8 cellular contexts compared by ENCODE assay signal in genomic region chr6:89082439-89082838, GRCh38. TPM values are rescaled to one million over a fixed set of nuclear protein-coding genes. Genes with fewer than 3 reads are reported as not detected.
DNase-seq lines count a peak whose midpoint lies in the region; ATAC-seq, FAIRE-seq and TF ChIP-seq lines count a peak whose summit lies in the region.

No MANE protein-coding gene starts in this region.

- peak; percentile 59 for FAIRE-seq in GM12878 (lab: Jason Lieb, UNC)

- H3K9me3 ChIP-seq in CD4-positive, alpha-beta memory T cell (ENCODE audit: control insufficient read depth in 1 of 2, low read length in 2 of 2) = no peaks in the 10 kb centered on the region
- H3K9me3 ChIP-seq in HUES64 (ENCODE audit: insufficient read depth, low read depth, low read length) = no peaks in the 10 kb centered on the region
- no peaks in the 10 kb centered on the region for H3K9me3 ChIP-seq in GM12878 (replicated peaks; ENCODE audit: control insufficient read depth, insufficient read depth, low read length)
- no peaks in the 10 kb centered on the region for H3K9me3 ChIP-seq in right lobe of liver
- H3K9me3 ChIP-seq in thymus (ENCODE audit: control insufficient read depth) = no peaks in the 10 kb centered on the region

- H3K4me2 ChIP-seq in GM12878 (ENCODE audit: control insufficient read depth, insufficient read depth) = peak overlapping the region; percentile 56

- no peaks in the 10 kb centered on the region for H3K27me3 ChIP-seq in CD4-positive, alpha-beta memory T cell (ENCODE audit: insufficient read depth, low read length)
- H3K27me3 ChIP-seq in HUES64 (ENCODE audit: insufficient read depth, low read length) (no peaks in the 10 kb centered on the region), GM12878 (replicated peaks in 1 of 2; ENCODE audit: control insufficient read depth in 2 of 2, insufficient read depth in 2 of 2, low read length in 1 of 2) (no peaks in the 10 kb centered on the region), right lobe of liver (no peaks in the 10 kb centered on the region), thymus (ENCODE audit: control insufficient read depth, insufficient read depth) (no peaks in the 10 kb centered on the region)

- no peak for TF ChIP-seq EP300 in GM12878 (IDR thresholded peaks at IDR 0.05; ENCODE audit: borderline replicate concordance in 1 of 2, control insufficient read depth in 1 of 2, low read depth in 2 of 2, low read length in 2 of 2)

- SMC1A ChIA-PET in GM12878 (lab: Charles Lee; ENCODE audit: uncharacterized antibody, unreplicated experiment) = interaction anchor here (0.6 to 3.8 kb wide), 15 partner anchors 10 to 495 kb away, joined by 3 to 21 read pairs (median 3); partner anchors contain the start of gene PM20D2

- peaks cover 0 to 3% of the 10 kb centered on the region in 2 donors for H3K27me3 Mint-ChIP-seq in CD4-positive, alpha-beta memory T cell

- CTCF ChIA-PET in CD4-positive, alpha-beta memory T cell (lab: Charles Lee; ENCODE audit: partially characterized antibody) = interaction anchor here (1.1 to 1.3 kb wide), 3 partner anchors 35 to 119 kb away, joined by 3 to 5 read pairs (median 3); partner anchors contain the start of gene RNGTT
- CTCF ChIA-PET in GM12878 (lab: Yijun Ruan, JAX) = interaction anchor here (1.2 to 1.4 kb wide), 2 partner anchors 17 to 66 kb away, joined by 3 to 6 read pairs; no protein-coding TSS in a partner anchor

- RAD21 ChIA-PET in GM12878 (lab: Charles Lee; ENCODE audit: unreplicated experiment) = interaction anchor here (1.1 to 1.6 kb wide), 2 partner anchors 63 to 65 kb away, joined by 4 to 6 read pairs; partner anchors contain the start of gene PM20D2

- in situ Hi-C loops in GM12878 (cut with MboI) = no loop called here

- TF ChIP-seq POLR2A in GM12878 (IDR thresholded peaks at IDR 0.05; ENCODE audit: low read depth, low read length) (no peak), right lobe of liver (IDR thresholded peaks at IDR 0.05) (no peak)

- peaks cover 3% of the 10 kb centered on the region; the same call in 1 of the 2 replicates for H4K20me1 ChIP-seq in GM12878 (ENCODE audit: control insufficient read depth, insufficient read depth)

- no peak for TF ChIP-seq RAD21 in GM12878 (IDR thresholded peaks at IDR 0.05; ENCODE audit: insufficient read depth, low read depth, low read length)

- peaks cover 0 to 6% (median 0%) of the 10 kb centered on the region in 8 donors for H3K9me3 Mint-ChIP-seq in CD4-positive, alpha-beta memory T cell

- H3K36me3 Mint-ChIP-seq in CD4-positive, alpha-beta memory T cell = peaks cover 35 to 62% of the 10 kb centered on the region in 2 donors

- peak overlapping the region; percentile 86 to 99 (median 94) for H3K4me3 Mint-ChIP-seq in CD4-positive, alpha-beta memory T cell

- H3K4me3 ChIP-seq in CD4-positive, alpha-beta memory T cell (ENCODE audit: low read length in 2 of 2) = peak overlapping the region; percentile 92 to 100
- H3K4me3 ChIP-seq in HUES64 (ENCODE audit: low read length) = peak overlapping the region; percentile 85
- peak overlapping the region; percentile 92 for H3K4me3 ChIP-seq in GM12878
- H3K4me3 ChIP-seq in right lobe of liver = peak overlapping the region; percentile 77 to 81 (median 79)
- H3K4me3 ChIP-seq in thymus (ENCODE audit: low read length) = peak overlapping the region; percentile 100

- H3K36me3 ChIP-seq in CD4-positive, alpha-beta memory T cell (ENCODE audit: insufficient read depth, low read length) = peaks cover 24% of the 10 kb centered on the region
- peaks cover 19% of the 10 kb centered on the region for H3K36me3 ChIP-seq in HUES64 (ENCODE audit: insufficient read depth, low read length)
- H3K36me3 ChIP-seq in GM12878 (ENCODE audit: control insufficient read depth in 2 of 2, insufficient read depth in 2 of 2, low read length in 1 of 2) = peaks cover 3 to 16% of the 10 kb centered on the region in 2 experiments
- H3K36me3 ChIP-seq in right lobe of liver = peaks cover 5 to 26% (median 13%) of the 10 kb centered on the region in 4 donors
- H3K36me3 ChIP-seq in thymus (ENCODE audit: control insufficient read depth, insufficient read depth) = peaks cover 22% of the 10 kb centered on the region

- POLR2A ChIA-PET in CD4-positive, alpha-beta memory T cell (lab: Charles Lee; ENCODE audit: partially characterized antibody) = interaction anchor here (1.3 to 9.7 kb wide), 7 partner anchors 10 to 270 kb away, joined by 4 to 157 read pairs (median 37); partner anchors contain the start of genes PM20D2, RNGTT and UBE2J1
- POLR2A ChIA-PET in GM12878 (lab: Charles Lee) = interaction anchor here (0.6 to 4.9 kb wide), 6 partner anchors 63 to 528 kb away, joined by 3 to 71 read pairs (median 5); partner anchors contain the start of genes PM20D2 and UBE2J1

- intact Hi-C loops in CD4-positive, alpha-beta memory T cell (cut with micrococcal nuclease) = loop anchor here (5.0 to 10.0 kb wide), 4 partner anchors 350 to 1928 kb away; partner anchors contain the start of genes ANKRD6, BACH2 and ZNF292
- intact Hi-C loops in GM12878 (cut with micrococcal nuclease; ENCODE audit: unreplicated experiment) = no loop called here
- intact Hi-C loops in right lobe of liver (cut with DNase I) = no loop called here

- peaks cover 46% of the 10 kb centered on the region for H3K79me2 ChIP-seq in GM12878 (ENCODE audit: control insufficient read depth, insufficient read depth, low read length)

- peaks cover 49% of the 10 kb centered on the region for H3K4me1 ChIP-seq in CD4-positive, alpha-beta memory T cell (ENCODE audit: insufficient read depth, low read length)
- peaks cover 40% of the 10 kb centered on the region for H3K4me1 ChIP-seq in HUES64 (ENCODE audit: insufficient read depth, low read length)
- no peaks in the 10 kb centered on the region for H3K4me1 ChIP-seq in GM12878 (ENCODE audit: control insufficient read depth, insufficient read depth, low read length)
- peaks cover 0 to 16% (median 0%) of the 10 kb centered on the region in 4 donors for H3K4me1 ChIP-seq in right lobe of liver
- peaks cover 12% of the 10 kb centered on the region for H3K4me1 ChIP-seq in thymus (ENCODE audit: control insufficient read depth, insufficient read depth, low read length)

- peak in 4 of 5 donors; percentile 15 to 37 (median 23) for DNase-seq in CD4-positive, alpha-beta memory T cell
- DNase-seq in GM12878 (ENCODE audit: low read depth, low spot score) (no peak), right lobe of liver (no peak), NCI-H2171 treated with DMSO at 0.1 percent for 48 hours (lab: John Stamatoyannopoulos, UW) (no peak), mesenteric fat pad (ENCODE audit: low spot score) (no peak)

- 12% methylated on average over 10 of the region's 11 CpGs for WGBS in HUES64
- under 1% methylated on average over 11 of the region's 11 CpGs for WGBS in GM12878 (ENCODE audit: insufficient coverage, insufficient replicate concordance, low lambda C conversion rate, missing lambda C conversion rate)
- WGBS in right lobe of liver (ENCODE audit: insufficient coverage, low coverage, low lambda C conversion rate, missing lambda C conversion rate) = 0% methylated on average over 11 of the region's 11 CpGs
- WGBS in thymus = 4% methylated on average over 11 of the region's 11 CpGs

- BruUV-seq in GM12878 (replicated peaks; lab: Mats Ljungman, UMichigan) = no TSS peak

- H3K27ac Mint-ChIP-seq in CD4-positive, alpha-beta memory T cell = peak overlapping the region; percentile 91 to 100 (median 96)

- H3K9ac ChIP-seq in HUES64 (ENCODE audit: low read depth, low read length) (peak overlapping the region; percentile 87), GM12878 (ENCODE audit: control insufficient read depth, insufficient read depth, low read length) (peak overlapping the region; percentile 98)

- TF ChIP-seq CTCF in GM12878 (IDR thresholded peaks at IDR 0.05 in 2 of 3, conservative IDR thresholded peaks at IDR 0.05 in 1 of 3; ENCODE audit: control insufficient read depth in 2 of 3, extremely low read depth in 1 of 3, insufficient read depth in 1 of 3, low read depth in 3 of 3, low read length in 3 of 3) (no peak), right lobe of liver (IDR thresholded peaks at IDR 0.05) (no peak)

- H3K27ac ChIP-seq in CD4-positive, alpha-beta memory T cell (ENCODE audit: low read depth, low read length) = peak overlapping the region; percentile 99
- H3K27ac ChIP-seq in HUES64 (ENCODE audit: low read depth, low read length) = no peak overlapping the region
- H3K27ac ChIP-seq in GM12878 (ENCODE audit: control insufficient read depth, insufficient read depth) = peak overlapping the region; percentile 96
- peak overlapping the region; percentile 100 for H3K27ac ChIP-seq in right lobe of liver
- H3K27ac ChIP-seq in thymus (ENCODE audit: low read depth) = peak overlapping the region; percentile 78

- ATAC-seq in GM12878 = no peak
- no peak for ATAC-seq in right lobe of liver
- no peak for ATAC-seq in HG03378 (IDR thresholded peaks at IDR 0.05; ENCODE audit: unreplicated experiment)

- peaks cover 33 to 80% (median 46%) of the 10 kb centered on the region in 4 donors for H3K4me1 Mint-ChIP-seq in CD4-positive, alpha-beta memory T cell

- no peak overlapping the region for H2AFZ ChIP-seq in GM12878 (ENCODE audit: control insufficient read depth, low read depth, low read length)

RNA-seq across cellular contexts. Expression of gene PNRC1, which starts 1.9 kb away (rescaled TPM):
- 100 to 1,000 TPM; 622 to 667 TPM for total RNA-seq in CD4-positive, alpha-beta memory T cell
- polyA plus RNA-seq in CD4-positive, alpha-beta memory T cell = 100 to 1,000 TPM; 390 to 516 TPM
- polyA plus RNA-seq in HUES64 (2013, experiment 1 of 2) = 20.1 TPM
- polyA plus RNA-seq in HUES64 (2013, experiment 2 of 2) = 30.3 TPM
- 127 and 141 TPM in 2 replicates for total RNA-seq in GM12878 (2013; cell fraction: nucleolus; rRNA removed)
- total RNA-seq in GM12878 (2014; rRNA removed) = 32.0 and 33.1 TPM in 2 replicates
- total RNA-seq in GM12878 (2014; rRNA removed; fragmentation: Illumina TruSeq; extraction: Trizol) = 42.9 and 43.3 TPM in 2 replicates
- total RNA-seq in GM12878 (2021) = 66.0 and 70.8 TPM in 2 replicates
- 21.7 TPM for polyA plus RNA-seq in GM12878 (2011; ENCODE audit: low read depth)
- 34.3 and 50.5 TPM in 2 replicates for polyA plus RNA-seq in GM12878 (2011; rRNA removed)
- 11.3 and 16.3 TPM in 2 replicates for polyA plus RNA-seq in GM12878 (2011; cell fraction: cytosol; rRNA removed)
- polyA plus RNA-seq in GM12878 (2011; cell fraction: nucleus; rRNA removed) = 40.5 and 44.6 TPM in 2 replicates
- 67.7 and 97.5 TPM in 2 replicates for polyA plus RNA-seq in GM12878 (2012)
- 30.4 and 40.7 TPM in 2 replicates for polyA plus RNA-seq in GM12878 (2014; fragmentation: Illumina TruSeq; extraction: Trizol)
- polyA plus RNA-seq in GM12878 (2014; fragmentation: Nextera tagmentation; extraction: Ambion mirVana) = 1 to 10 TPM; 7.6 to 9.5 TPM
- polyA plus RNA-seq in GM12878 (2014; rRNA removed) = 14.7 and 15.7 TPM in 2 replicates
- polyA plus RNA-seq in GM12878 (2016; fragmentation: Nextera tagmentation; extraction: Ambion mirVana) = 10 to 100 TPM; 46.7 to 47.5 TPM
- polyA minus RNA-seq in GM12878 (2011; rRNA and poly(A)+ RNA removed) = 27.1 and 33.6 TPM in 2 replicates
- polyA minus RNA-seq in GM12878 (2011; cell fraction: cytosol; rRNA and poly(A)+ RNA removed) = 37.6 and 44.5 TPM in 2 replicates
- polyA minus RNA-seq in GM12878 (2011; cell fraction: nucleus; rRNA and poly(A)+ RNA removed) = 39.5 and 55.2 TPM in 2 replicates
- total RNA-seq in right lobe of liver = 100 to 1,000 TPM in 3 of 6 experiments, 10 to 100 TPM in 3; 55.4 to 182 (median 105) TPM
- polyA plus RNA-seq in thymus = 230 TPM
- 265 TPM for total RNA-seq in mesenteric fat pad

RNA-seq across cellular contexts. Expression of gene SRSF12, which starts 35.4 kb away (rescaled TPM):
- total RNA-seq in CD4-positive, alpha-beta memory T cell = not detected
- under 1 TPM; 0.06 to 0.11 TPM for polyA plus RNA-seq in CD4-positive, alpha-beta memory T cell
- polyA plus RNA-seq in HUES64 (2013, experiment 1 of 2) = 5.8 TPM
- 9.2 TPM for polyA plus RNA-seq in HUES64 (2013, experiment 2 of 2)
- total RNA-seq in GM12878 (2013; cell fraction: nucleolus; rRNA removed) = not detected in 2 replicates
- total RNA-seq in GM12878 (2014; rRNA removed) = not detected in 2 replicates
- not detected in 2 replicates for total RNA-seq in GM12878 (2014; rRNA removed; fragmentation: Illumina TruSeq; extraction: Trizol)
- not detected in 2 replicates for total RNA-seq in GM12878 (2021)
- not detected for polyA plus RNA-seq in GM12878 (2011; ENCODE audit: low read depth)
- 0.03 TPM in 1 of 2 replicates, not detected in the other for polyA plus RNA-seq in GM12878 (2011; rRNA removed)
- polyA plus RNA-seq in GM12878 (2011; cell fraction: cytosol; rRNA removed) = 0.01 TPM in 1 of 2 replicates, not detected in the other
- polyA plus RNA-seq in GM12878 (2011; cell fraction: nucleus; rRNA removed) = not detected in 2 replicates
- polyA plus RNA-seq in GM12878 (2012) = 0.23 and 0.28 TPM in 2 replicates
- polyA plus RNA-seq in GM12878 (2014; fragmentation: Illumina TruSeq; extraction: Trizol) = 0.03 TPM in 1 of 2 replicates, not detected in the other
- not detected for polyA plus RNA-seq in GM12878 (2014; fragmentation: Nextera tagmentation; extraction: Ambion mirVana)
- polyA plus RNA-seq in GM12878 (2014; rRNA removed) = not detected in 2 replicates
- under 1 TPM in 1 of 2 experiments, not detected in 1; 0.23 TPM for polyA plus RNA-seq in GM12878 (2016; fragmentation: Nextera tagmentation; extraction: Ambion mirVana)
- polyA minus RNA-seq in GM12878 (2011; rRNA and poly(A)+ RNA removed) = not detected in 2 replicates
- not detected in 2 replicates for polyA minus RNA-seq in GM12878 (2011; cell fraction: cytosol; rRNA and poly(A)+ RNA removed)
- not detected in 2 replicates for polyA minus RNA-seq in GM12878 (2011; cell fraction: nucleus; rRNA and poly(A)+ RNA removed)
- total RNA-seq in right lobe of liver = under 1 TPM in 4 of 6 experiments, not detected in 2; 0.22 to 0.78 (median 0.40) TPM
- 1.2 TPM for polyA plus RNA-seq in thymus
- 1.5 TPM for total RNA-seq in mesenteric fat pad

Comparison
In these comparisons a context has a peak if more than half of its experiments do, and no peak if none do; other contexts are left out.
1. DNase-seq: peak in CD4-positive, alpha-beta memory T cell (4 of 5); none in GM12878 (single experiment), right lobe of liver (0 of 3), NCI-H2171 treated with DMSO at 0.1 percent for 48 hours (single experiment) and mesenteric fat pad (single experiment).
2. Peak in every context shown above with its lines, with median percentiles within 50 percentile points of each other: H3K4me3 ChIP-seq.